Comparison of ENCODE assay signal across 12 cellular contexts in the genomic region with DNA sequence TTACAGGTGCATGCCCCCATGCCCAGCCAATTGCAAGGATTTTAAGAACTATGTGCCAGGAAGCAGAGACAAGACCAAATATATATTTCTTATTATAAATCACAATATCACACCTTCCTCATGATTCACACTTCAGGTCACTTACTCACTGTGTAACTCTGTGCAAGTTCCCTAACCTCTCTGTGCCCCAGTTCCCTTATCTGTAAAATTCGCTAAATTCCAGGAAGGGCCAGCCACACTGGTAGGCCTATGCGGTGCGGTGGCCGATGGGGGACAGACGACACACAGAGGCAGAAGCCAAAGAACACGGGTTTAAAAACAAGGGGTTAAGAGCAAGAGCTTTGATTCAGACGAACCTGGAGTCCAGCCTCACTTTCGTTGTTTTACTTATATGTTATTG. TPM values are rescaled to one million over a fixed set of nuclear protein-coding genes. Genes with fewer than 3 reads are reported as not detected.
DNase-seq lines count a peak whose midpoint lies in the region; ATAC-seq and TF ChIP-seq lines count a peak whose summit lies in the region.
"Had no signal": no experiment of that assay in that cellular context is flagged by ENCODE, and none has a peak within 500 bp of the region (broad histone marks: within the 10 kb centered on the region; RNA-seq: fewer than 3 reads in every experiment).

No MANE protein-coding gene starts in this region.

- BruUV-seq in Caco-2 (replicated peaks; lab: Mats Ljungman, UMichigan): no TSS peak
- no TSS peak for BruUV-seq in HCT116 (replicated peaks; lab: Mats Ljungman, UMichigan)

- TF ChIP-seq CTCF in Caco-2 (IDR thresholded peaks at IDR 0.05; ENCODE audit: insufficient read depth in 1 of 2, low read depth in 1 of 2, low read length in 1 of 2, severe bottlenecking in 1 of 2, unreplicated experiment in 1 of 2): no peak
- no peak for TF ChIP-seq CTCF in HCT116 (IDR thresholded peaks at IDR 0.05 in 2 of 3, conservative IDR thresholded peaks at IDR 0.05 in 1 of 3; ENCODE audit: borderline replicate concordance in 1 of 3, insufficient read depth in 1 of 3, low read depth in 2 of 3, low read length in 2 of 3)
- TF ChIP-seq CTCF in nephron (IDR thresholded peaks at IDR 0.05; ENCODE audit: unreplicated experiment in 3 of 3): no peak
- no peak for TF ChIP-seq CTCF in heart right ventricle (IDR thresholded peaks at IDR 0.05)
- no peak for TF ChIP-seq CTCF in prostate gland (IDR thresholded peaks at IDR 0.05)

- no peak overlapping the region for H3K27ac ChIP-seq in HCT116 (ENCODE audit: low read depth, low read length)
- H3K27ac ChIP-seq in caudate nucleus (ENCODE audit: low read depth, low read length): peak overlapping the region; percentile 96
- H3K27ac ChIP-seq in heart right ventricle: no peak overlapping the region
- no peak overlapping the region for H3K27ac ChIP-seq in prostate gland
- H3K27ac ChIP-seq: esophagus muscularis mucosa, vagina had no signal

- RAD21 ChIA-PET in HCT116 (lab: Charles Lee; ENCODE audit: low non-redundant PET in 1 of 2, low total read pairs in 2 of 2, uncharacterized antibody in 2 of 2, unreplicated experiment in 2 of 2): no interaction called here

- no peaks in the 10 kb centered on the region for H3K27me3 ChIP-seq in Caco-2 (replicated peaks; ENCODE audit: control insufficient read depth, insufficient read depth, low read length)
- no peaks in the 10 kb centered on the region for H3K27me3 ChIP-seq in HCT116 (ENCODE audit: insufficient read depth, low read length)
- no peaks in the 10 kb centered on the region for H3K27me3 ChIP-seq in heart right ventricle
- H3K27me3 ChIP-seq in prostate gland (replicated peaks; ENCODE audit: insufficient read depth): no peaks in the 10 kb centered on the region
- H3K27me3 ChIP-seq: esophagus muscularis mucosa, vagina had no signal

- H3K4me1 ChIP-seq in Caco-2 (peaks cover 63% of the 10 kb centered on the region), HCT116 (ENCODE audit: control insufficient read depth in 1 of 2, insufficient read depth in 2 of 2, low read length in 2 of 2) (peaks cover 21 to 49% of the 10 kb centered on the region in 2 experiments), heart right ventricle (peaks cover 0 to 45% (median 11%) of the 10 kb centered on the region in 9 donors), prostate gland (replicated peaks) (no peaks in the 10 kb centered on the region)

- TF ChIP-seq POLR2A in HCT116 (IDR thresholded peaks at IDR 0.05; ENCODE audit: borderline replicate concordance, extremely low read depth, insufficient read depth, insufficient read length): no peak
- no peak for TF ChIP-seq POLR2A in prostate gland (IDR thresholded peaks at IDR 0.05)

- peaks cover 36% of the 10 kb centered on the region for H3K4me1 Mint-ChIP-seq in Caco-2 (ENCODE audit: low read depth, unreplicated experiment)
- H3K4me1 Mint-ChIP-seq in nephron: peaks cover 34% of the 10 kb centered on the region

- H3K36me3 Mint-ChIP-seq in Caco-2 (ENCODE audit: insufficient read depth, unreplicated experiment) (peaks cover 12% of the 10 kb centered on the region), nephron (ENCODE audit: low read depth) (peaks cover 17% of the 10 kb centered on the region)

- H3K27me3 Mint-ChIP-seq in Caco-2 (ENCODE audit: insufficient read depth, unreplicated experiment) (no peaks in the 10 kb centered on the region), nephron (ENCODE audit: low read depth) (peaks cover 5% of the 10 kb centered on the region)

- H3K4me2 ChIP-seq in HCT116 (ENCODE audit: low read length): 0 out of 2 replicates have a peak overlapping the region, but pooled peaks have one; percentile 5

- intact Hi-C loops in Caco-2 (cut with micrococcal nuclease; ENCODE audit: unreplicated experiment): loop anchor here (1.0 to 5.0 kb wide), 2 partner anchors 70 to 111 kb away; no protein-coding TSS in a partner anchor
- intact Hi-C loops in HCT116 (cut with micrococcal nuclease): no loop called here
- intact Hi-C loops in heart right ventricle (cut with DNase I): loop anchor here in 9 of 10 donors (1.0 to 10.0 kb wide), 6 partner anchors 35 to 112 kb away; no protein-coding TSS in a partner anchor
- intact Hi-C loops in prostate gland (cut with DNase I): loop anchor here (2.0 to 10.0 kb wide), 2 partner anchors 112 to 428 kb away; no protein-coding TSS in a partner anchor

- POLR2A ChIA-PET in Caco-2 (lab: Charles Lee) (no interaction called here), HCT116 (lab: Charles Lee) (no interaction called here)

- H3K27ac Mint-ChIP-seq in Caco-2 (ENCODE audit: unreplicated experiment) (peak overlapping the region; percentile 87), nephron (peak overlapping the region; percentile 51 to 95 (median 80))

- H3K9ac ChIP-seq in HCT116 (ENCODE audit: low read length): no peak overlapping the region

- no peak for ATAC-seq in HCT116
- no peak for ATAC-seq in heart right ventricle

- DNase-seq in Caco-2 (no peak), HCT116 (ENCODE audit: low read depth, low spot score) (no peak), caudate nucleus (lab: John Stamatoyannopoulos, UW) (no peak), SHP77 treated with DMSO at 0.1 percent for 48 hours (lab: John Stamatoyannopoulos, UW) (no peak), heart right ventricle (no peak), prostate gland (ENCODE audit: low spot score) (no peak), hypothalamus (lab: John Stamatoyannopoulos, UW) (no peak)
- DNase-seq: NCI-H1694 treated with DMSO at 0.1 percent for 48 hours, NCI-H510A had no signal

- H3K79me2 ChIP-seq in HCT116 (ENCODE audit: insufficient read depth, low read length): no peaks in the 10 kb centered on the region

- no peak overlapping the region for H2AFZ ChIP-seq in HCT116 (ENCODE audit: low read depth, low read length, poor library complexity, severe bottlenecking)

- H3K9me3 ChIP-seq in Caco-2: no peaks in the 10 kb centered on the region
- H3K9me3 ChIP-seq in HCT116 (ENCODE audit: control insufficient read depth in 1 of 2, insufficient read depth in 1 of 2, low read depth in 1 of 2, low read length in 2 of 2): no peaks in the 10 kb centered on the region
- no peaks in the 10 kb centered on the region for H3K9me3 ChIP-seq in heart right ventricle
- H3K9me3 ChIP-seq in prostate gland: no peaks in the 10 kb centered on the region
- H3K9me3 ChIP-seq: esophagus muscularis mucosa, vagina had no signal

- CTCF ChIA-PET in Caco-2 (lab: Charles Lee) (interaction anchor here (0.6 to 1.0 kb wide), 2 partner anchors 58 to 64 kb away, joined by 3 to 7 read pairs; no protein-coding TSS in a partner anchor), HCT116 (lab: Charles Lee) (interaction anchor here (1.0 to 1.5 kb wide), 3 partner anchors 26 to 111 kb away, joined by 3 to 5 read pairs (median 4); no protein-coding TSS in a partner anchor)

- H3K9me3 Mint-ChIP-seq in Caco-2 (ENCODE audit: unreplicated experiment) (no peaks in the 10 kb centered on the region), nephron (peaks cover 2% of the 10 kb centered on the region)

- WGBS in heart right ventricle, 2 donors: 42 to 50% methylated on average over 8 of the region's 8 CpGs
- WGBS in prostate gland: 67% methylated on average over 8 of the region's 8 CpGs

- H4K20me1 ChIP-seq in HCT116 (ENCODE audit: insufficient read depth): no peaks in the 10 kb centered on the region

- H3K9me2 ChIP-seq in HCT116 (ENCODE audit: insufficient read depth): no peaks in the 10 kb centered on the region

- no peak overlapping the region for H3K4me3 ChIP-seq in Caco-2 (ENCODE audit: low read depth, low read length)
- no peak overlapping the region for H3K4me3 ChIP-seq in HCT116 (replicated peaks in 1 of 2; ENCODE audit: low read depth in 1 of 2, low read length in 2 of 2)
- H3K4me3 ChIP-seq in heart right ventricle: no peak overlapping the region
- no peak overlapping the region for H3K4me3 ChIP-seq in prostate gland
- H3K4me3 ChIP-seq: esophagus muscularis mucosa, vagina had no signal

- peak overlapping the region; percentile 96 for H3K4me3 Mint-ChIP-seq in Caco-2 (ENCODE audit: unreplicated experiment)
- H3K4me3 Mint-ChIP-seq in nephron: peak overlapping the region; percentile 56 to 88 (median 68)

- TF ChIP-seq RAD21 in HCT116 (IDR thresholded peaks at IDR 0.05; ENCODE audit: low read depth): no peak

- H3K36me3 ChIP-seq in Caco-2 (ENCODE audit: control insufficient read depth, insufficient read depth, low read length) (no peaks in the 10 kb centered on the region), HCT116 (ENCODE audit: control insufficient read depth in 1 of 2, insufficient read depth in 2 of 2, low read length in 2 of 2) (no peaks in the 10 kb centered on the region), heart right ventricle (no peaks in the 10 kb centered on the region), prostate gland (no peaks in the 10 kb centered on the region)
- H3K36me3 ChIP-seq: esophagus muscularis mucosa, vagina had no signal

TF ChIP-seq in HCT116, 20 proteins besides CTCF, POLR2A, EP300 and RAD21:
- TF ChIP-seq JUND (IDR thresholded peaks at IDR 0.05) (no peak), CEBPB (IDR thresholded peaks at IDR 0.05; ENCODE audit: low read depth) (no peak), SRF (IDR thresholded peaks at IDR 0.05; ENCODE audit: low read depth) (no peak), ELF1 (IDR thresholded peaks at IDR 0.05; ENCODE audit: borderline replicate concordance, low read depth) (no peak), YY1 (IDR thresholded peaks at IDR 0.05; ENCODE audit: extremely low read depth, insufficient replicate concordance, low read depth, low read length) (no peak), ZNF274 (IDR thresholded peaks at IDR 0.05; ENCODE audit: low read depth, low read length) (no peak)
TF ChIP-seq in HCT116: peak in this region for 0.

RNA-seq across cellular contexts. Expression of a gene that starts 2.8 kb away (rescaled TPM):
- total RNA-seq in Caco-2 (2022): 62.0 and 62.3 TPM in 2 replicates
- total RNA-seq in HCT116 (2021; ENCODE audit: unreplicated experiment): 41.4 TPM
- 18.1 and 23.8 TPM in 2 replicates for polyA plus RNA-seq in HCT116 (2012)
- 10 to 100 TPM; 15.2 to 33.2 (median 20.7) TPM for total RNA-seq in heart right ventricle
- polyA plus RNA-seq in heart right ventricle: 1 to 10 TPM; 2.8 to 8.2 TPM
- 10 to 100 TPM; 54.5 to 70.4 TPM for total RNA-seq in prostate gland
